Comparison of ENCODE assay signal across 1 cellular context in the genomic region with DNA sequence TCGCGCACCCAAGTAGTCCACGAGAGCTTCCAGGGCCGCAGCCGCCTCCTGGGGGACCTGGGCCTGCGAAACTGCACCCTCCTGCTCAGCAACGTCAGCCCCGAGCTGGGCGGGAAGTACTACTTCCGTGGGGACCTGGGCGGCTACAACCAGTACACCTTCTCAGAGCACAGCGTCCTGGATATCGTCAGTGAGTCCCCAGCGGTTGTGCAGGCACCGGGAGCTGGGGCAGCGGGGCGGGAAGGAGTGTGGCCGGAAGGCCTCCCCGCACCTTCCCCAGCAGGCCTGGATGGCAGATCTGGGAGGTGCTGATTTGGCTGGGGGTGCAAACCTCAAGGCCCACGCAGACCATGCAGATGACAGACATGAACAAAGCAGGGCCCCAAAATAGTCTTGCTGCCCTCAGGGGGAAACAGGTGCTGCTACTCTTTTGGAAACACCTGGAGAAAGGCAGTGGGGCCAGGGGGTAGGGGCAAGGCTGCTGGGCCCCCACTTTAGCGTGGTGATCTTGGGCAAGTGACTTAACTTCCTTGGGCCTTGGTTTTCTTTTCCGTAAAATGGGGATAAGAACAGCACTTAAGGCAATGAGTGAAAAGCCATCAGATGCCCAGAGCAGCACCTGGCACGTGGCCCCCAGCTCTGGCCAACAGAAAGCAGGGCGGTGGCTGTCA.
A peak's percentile ranks its signal among the peaks of the same experiment; 100 is the strongest.
TF ChIP-seq lines count a peak whose summit lies in the region.

No MANE protein-coding gene starts in this region.

TF ChIP-seq in GM12878, 131 proteins besides CTCF, POLR2A, EP300 and RAD21 (continued from another document and continues in another):
- TF ChIP-seq, protein P1, sequence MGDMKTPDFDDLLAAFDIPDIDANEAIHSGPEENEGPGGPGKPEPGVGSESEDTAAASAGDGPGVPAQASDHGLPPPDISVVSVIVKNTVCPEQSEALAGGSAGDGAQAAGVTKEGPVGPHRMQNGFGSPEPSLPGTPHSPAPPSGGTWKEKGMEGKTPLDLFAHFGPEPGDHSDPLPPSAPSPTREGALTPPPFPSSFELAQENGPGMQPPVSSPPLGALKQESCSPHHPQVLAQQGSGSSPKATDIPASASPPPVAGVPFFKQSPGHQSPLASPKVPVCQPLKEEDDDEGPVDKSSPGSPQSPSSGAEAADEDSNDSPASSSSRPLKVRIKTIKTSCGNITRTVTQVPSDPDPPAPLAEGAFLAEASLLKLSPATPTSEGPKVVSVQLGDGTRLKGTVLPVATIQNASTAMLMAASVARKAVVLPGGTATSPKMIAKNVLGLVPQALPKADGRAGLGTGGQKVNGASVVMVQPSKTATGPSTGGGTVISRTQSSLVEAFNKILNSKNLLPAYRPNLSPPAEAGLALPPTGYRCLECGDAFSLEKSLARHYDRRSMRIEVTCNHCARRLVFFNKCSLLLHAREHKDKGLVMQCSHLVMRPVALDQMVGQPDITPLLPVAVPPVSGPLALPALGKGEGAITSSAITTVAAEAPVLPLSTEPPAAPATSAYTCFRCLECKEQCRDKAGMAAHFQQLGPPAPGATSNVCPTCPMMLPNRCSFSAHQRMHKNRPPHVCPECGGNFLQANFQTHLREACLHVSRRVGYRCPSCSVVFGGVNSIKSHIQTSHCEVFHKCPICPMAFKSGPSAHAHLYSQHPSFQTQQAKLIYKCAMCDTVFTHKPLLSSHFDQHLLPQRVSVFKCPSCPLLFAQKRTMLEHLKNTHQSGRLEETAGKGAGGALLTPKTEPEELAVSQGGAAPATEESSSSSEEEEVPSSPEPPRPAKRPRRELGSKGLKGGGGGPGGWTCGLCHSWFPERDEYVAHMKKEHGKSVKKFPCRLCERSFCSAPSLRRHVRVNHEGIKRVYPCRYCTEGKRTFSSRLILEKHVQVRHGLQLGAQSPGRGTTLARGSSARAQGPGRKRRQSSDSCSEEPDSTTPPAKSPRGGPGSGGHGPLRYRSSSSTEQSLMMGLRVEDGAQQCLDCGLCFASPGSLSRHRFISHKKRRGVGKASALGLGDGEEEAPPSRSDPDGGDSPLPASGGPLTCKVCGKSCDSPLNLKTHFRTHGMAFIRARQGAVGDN (IDR thresholded peaks at IDR 0.05): 0 out of 2 replicates have a peak, but pooled peaks have one; percentile 44
- TF ChIP-seq, protein P2, sequence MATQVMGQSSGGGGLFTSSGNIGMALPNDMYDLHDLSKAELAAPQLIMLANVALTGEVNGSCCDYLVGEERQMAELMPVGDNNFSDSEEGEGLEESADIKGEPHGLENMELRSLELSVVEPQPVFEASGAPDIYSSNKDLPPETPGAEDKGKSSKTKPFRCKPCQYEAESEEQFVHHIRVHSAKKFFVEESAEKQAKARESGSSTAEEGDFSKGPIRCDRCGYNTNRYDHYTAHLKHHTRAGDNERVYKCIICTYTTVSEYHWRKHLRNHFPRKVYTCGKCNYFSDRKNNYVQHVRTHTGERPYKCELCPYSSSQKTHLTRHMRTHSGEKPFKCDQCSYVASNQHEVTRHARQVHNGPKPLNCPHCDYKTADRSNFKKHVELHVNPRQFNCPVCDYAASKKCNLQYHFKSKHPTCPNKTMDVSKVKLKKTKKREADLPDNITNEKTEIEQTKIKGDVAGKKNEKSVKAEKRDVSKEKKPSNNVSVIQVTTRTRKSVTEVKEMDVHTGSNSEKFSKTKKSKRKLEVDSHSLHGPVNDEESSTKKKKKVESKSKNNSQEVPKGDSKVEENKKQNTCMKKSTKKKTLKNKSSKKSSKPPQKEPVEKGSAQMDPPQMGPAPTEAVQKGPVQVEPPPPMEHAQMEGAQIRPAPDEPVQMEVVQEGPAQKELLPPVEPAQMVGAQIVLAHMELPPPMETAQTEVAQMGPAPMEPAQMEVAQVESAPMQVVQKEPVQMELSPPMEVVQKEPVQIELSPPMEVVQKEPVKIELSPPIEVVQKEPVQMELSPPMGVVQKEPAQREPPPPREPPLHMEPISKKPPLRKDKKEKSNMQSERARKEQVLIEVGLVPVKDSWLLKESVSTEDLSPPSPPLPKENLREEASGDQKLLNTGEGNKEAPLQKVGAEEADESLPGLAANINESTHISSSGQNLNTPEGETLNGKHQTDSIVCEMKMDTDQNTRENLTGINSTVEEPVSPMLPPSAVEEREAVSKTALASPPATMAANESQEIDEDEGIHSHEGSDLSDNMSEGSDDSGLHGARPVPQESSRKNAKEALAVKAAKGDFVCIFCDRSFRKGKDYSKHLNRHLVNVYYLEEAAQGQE (IDR thresholded peaks at IDR 0.05; ENCODE audit: low read depth, low read length): no peak
- TF ChIP-seq NBN (IDR thresholded peaks at IDR 0.05): no peak
- TF ChIP-seq DPF2 (IDR thresholded peaks at IDR 0.05): peak; percentile 57; the same call in 1 of the 2 replicates
- TF ChIP-seq PML (IDR thresholded peaks at IDR 0.05; ENCODE audit: low read length): no peak
- TF ChIP-seq NFIC (IDR thresholded peaks at IDR 0.05; ENCODE audit: low read depth, low read length): peak; percentile 54; the same call in 1 of the 2 replicates
- TF ChIP-seq WRNIP1 (IDR thresholded peaks at IDR 0.05; ENCODE audit: borderline replicate concordance, low read depth, low read length): no peak
- TF ChIP-seq IRF5 (IDR thresholded peaks at IDR 0.05; ENCODE audit: borderline replicate concordance): no peak
- TF ChIP-seq, protein P3, sequence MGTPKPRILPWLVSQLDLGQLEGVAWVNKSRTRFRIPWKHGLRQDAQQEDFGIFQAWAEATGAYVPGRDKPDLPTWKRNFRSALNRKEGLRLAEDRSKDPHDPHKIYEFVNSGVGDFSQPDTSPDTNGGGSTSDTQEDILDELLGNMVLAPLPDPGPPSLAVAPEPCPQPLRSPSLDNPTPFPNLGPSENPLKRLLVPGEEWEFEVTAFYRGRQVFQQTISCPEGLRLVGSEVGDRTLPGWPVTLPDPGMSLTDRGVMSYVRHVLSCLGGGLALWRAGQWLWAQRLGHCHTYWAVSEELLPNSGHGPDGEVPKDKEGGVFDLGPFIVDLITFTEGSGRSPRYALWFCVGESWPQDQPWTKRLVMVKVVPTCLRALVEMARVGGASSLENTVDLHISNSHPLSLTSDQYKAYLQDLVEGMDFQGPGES (IDR thresholded peaks at IDR 0.05): no peak
- TF ChIP-seq BMI1 (IDR thresholded peaks at IDR 0.05; ENCODE audit: borderline replicate concordance): no peak
- peak; percentile 89 for TF ChIP-seq MEF2B (IDR thresholded peaks at IDR 0.05; ENCODE audit: partially characterized antibody, poor library complexity, severe bottlenecking)
- TF ChIP-seq, protein P4, sequence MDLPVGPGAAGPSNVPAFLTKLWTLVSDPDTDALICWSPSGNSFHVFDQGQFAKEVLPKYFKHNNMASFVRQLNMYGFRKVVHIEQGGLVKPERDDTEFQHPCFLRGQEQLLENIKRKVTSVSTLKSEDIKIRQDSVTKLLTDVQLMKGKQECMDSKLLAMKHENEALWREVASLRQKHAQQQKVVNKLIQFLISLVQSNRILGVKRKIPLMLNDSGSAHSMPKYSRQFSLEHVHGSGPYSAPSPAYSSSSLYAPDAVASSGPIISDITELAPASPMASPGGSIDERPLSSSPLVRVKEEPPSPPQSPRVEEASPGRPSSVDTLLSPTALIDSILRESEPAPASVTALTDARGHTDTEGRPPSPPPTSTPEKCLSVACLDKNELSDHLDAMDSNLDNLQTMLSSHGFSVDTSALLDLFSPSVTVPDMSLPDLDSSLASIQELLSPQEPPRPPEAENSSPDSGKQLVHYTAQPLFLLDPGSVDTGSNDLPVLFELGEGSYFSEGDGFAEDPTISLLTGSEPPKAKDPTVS (IDR thresholded peaks at IDR 0.05; ENCODE audit: low read depth, low read length): no peak
- peak; percentile 28; the same call in 1 of the 2 replicates for TF ChIP-seq CREB1 (IDR thresholded peaks at IDR 0.05; ENCODE audit: low read depth)
- TF ChIP-seq, protein P5, sequence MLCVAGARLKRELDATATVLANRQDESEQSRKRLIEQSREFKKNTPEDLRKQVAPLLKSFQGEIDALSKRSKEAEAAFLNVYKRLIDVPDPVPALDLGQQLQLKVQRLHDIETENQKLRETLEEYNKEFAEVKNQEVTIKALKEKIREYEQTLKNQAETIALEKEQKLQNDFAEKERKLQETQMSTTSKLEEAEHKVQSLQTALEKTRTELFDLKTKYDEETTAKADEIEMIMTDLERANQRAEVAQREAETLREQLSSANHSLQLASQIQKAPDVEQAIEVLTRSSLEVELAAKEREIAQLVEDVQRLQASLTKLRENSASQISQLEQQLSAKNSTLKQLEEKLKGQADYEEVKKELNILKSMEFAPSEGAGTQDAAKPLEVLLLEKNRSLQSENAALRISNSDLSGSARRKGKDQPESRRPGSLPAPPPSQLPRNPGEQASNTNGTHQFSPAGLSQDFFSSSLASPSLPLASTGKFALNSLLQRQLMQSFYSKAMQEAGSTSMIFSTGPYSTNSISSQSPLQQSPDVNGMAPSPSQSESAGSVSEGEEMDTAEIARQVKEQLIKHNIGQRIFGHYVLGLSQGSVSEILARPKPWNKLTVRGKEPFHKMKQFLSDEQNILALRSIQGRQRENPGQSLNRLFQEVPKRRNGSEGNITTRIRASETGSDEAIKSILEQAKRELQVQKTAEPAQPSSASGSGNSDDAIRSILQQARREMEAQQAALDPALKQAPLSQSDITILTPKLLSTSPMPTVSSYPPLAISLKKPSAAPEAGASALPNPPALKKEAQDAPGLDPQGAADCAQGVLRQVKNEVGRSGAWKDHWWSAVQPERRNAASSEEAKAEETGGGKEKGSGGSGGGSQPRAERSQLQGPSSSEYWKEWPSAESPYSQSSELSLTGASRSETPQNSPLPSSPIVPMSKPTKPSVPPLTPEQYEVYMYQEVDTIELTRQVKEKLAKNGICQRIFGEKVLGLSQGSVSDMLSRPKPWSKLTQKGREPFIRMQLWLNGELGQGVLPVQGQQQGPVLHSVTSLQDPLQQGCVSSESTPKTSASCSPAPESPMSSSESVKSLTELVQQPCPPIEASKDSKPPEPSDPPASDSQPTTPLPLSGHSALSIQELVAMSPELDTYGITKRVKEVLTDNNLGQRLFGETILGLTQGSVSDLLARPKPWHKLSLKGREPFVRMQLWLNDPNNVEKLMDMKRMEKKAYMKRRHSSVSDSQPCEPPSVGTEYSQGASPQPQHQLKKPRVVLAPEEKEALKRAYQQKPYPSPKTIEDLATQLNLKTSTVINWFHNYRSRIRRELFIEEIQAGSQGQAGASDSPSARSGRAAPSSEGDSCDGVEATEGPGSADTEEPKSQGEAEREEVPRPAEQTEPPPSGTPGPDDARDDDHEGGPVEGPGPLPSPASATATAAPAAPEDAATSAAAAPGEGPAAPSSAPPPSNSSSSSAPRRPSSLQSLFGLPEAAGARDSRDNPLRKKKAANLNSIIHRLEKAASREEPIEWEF (IDR thresholded peaks at IDR 0.05; ENCODE audit: insufficient replicate concordance, low read depth, low read length): no peak
- peak; percentile 40; the same call in 1 of the 2 replicates for TF ChIP-seq ZNF217 (IDR thresholded peaks at IDR 0.05)
- no peak for TF ChIP-seq TBL1XR1 (IDR thresholded peaks at IDR 0.05; ENCODE audit: low read depth, low read length)
- no peak for TF ChIP-seq SMAD5 (IDR thresholded peaks at IDR 0.05; ENCODE audit: low read depth)
- TF ChIP-seq ZNF24 (IDR thresholded peaks at IDR 0.05): no peak
- TF ChIP-seq HDAC2 (IDR thresholded peaks at IDR 0.05): no peak
- no peak for TF ChIP-seq ZSCAN29 (IDR thresholded peaks at IDR 0.05)
- TF ChIP-seq, protein P6, sequence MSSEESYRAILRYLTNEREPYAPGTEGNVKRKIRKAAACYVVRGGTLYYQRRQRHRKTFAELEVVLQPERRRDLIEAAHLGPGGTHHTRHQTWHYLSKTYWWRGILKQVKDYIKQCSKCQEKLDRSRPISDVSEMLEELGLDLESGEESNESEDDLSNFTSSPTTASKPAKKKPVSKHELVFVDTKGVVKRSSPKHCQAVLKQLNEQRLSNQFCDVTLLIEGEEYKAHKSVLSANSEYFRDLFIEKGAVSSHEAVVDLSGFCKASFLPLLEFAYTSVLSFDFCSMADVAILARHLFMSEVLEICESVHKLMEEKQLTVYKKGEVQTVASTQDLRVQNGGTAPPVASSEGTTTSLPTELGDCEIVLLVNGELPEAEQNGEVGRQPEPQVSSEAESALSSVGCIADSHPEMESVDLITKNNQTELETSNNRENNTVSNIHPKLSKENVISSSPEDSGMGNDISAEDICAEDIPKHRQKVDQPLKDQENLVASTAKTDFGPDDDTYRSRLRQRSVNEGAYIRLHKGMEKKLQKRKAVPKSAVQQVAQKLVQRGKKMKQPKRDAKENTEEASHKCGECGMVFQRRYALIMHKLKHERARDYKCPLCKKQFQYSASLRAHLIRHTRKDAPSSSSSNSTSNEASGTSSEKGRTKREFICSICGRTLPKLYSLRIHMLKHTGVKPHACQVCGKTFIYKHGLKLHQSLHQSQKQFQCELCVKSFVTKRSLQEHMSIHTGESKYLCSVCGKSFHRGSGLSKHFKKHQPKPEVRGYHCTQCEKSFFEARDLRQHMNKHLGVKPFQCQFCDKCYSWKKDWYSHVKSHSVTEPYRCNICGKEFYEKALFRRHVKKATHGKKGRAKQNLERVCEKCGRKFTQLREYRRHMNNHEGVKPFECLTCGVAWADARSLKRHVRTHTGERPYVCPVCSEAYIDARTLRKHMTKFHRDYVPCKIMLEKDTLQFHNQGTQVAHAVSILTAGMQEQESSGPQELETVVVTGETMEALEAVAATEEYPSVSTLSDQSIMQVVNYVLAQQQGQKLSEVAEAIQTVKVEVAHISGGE (CRISPR knock-in tag; IDR thresholded peaks at IDR 0.05): no peak
- TF ChIP-seq, protein P7, sequence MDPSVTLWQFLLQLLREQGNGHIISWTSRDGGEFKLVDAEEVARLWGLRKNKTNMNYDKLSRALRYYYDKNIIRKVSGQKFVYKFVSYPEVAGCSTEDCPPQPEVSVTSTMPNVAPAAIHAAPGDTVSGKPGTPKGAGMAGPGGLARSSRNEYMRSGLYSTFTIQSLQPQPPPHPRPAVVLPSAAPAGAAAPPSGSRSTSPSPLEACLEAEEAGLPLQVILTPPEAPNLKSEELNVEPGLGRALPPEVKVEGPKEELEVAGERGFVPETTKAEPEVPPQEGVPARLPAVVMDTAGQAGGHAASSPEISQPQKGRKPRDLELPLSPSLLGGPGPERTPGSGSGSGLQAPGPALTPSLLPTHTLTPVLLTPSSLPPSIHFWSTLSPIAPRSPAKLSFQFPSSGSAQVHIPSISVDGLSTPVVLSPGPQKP (IDR thresholded peaks at IDR 0.05; ENCODE audit: low read depth, low read length): no peak
- peak; percentile 48; the same call in 1 of the 2 replicates for TF ChIP-seq MTA3 (IDR thresholded peaks at IDR 0.05; ENCODE audit: borderline replicate concordance, low read length)
- peak; percentile 84; the same call in 1 of the 2 replicates for TF ChIP-seq TCF12 (IDR thresholded peaks at IDR 0.05; ENCODE audit: low read depth, low read length)
- no peak for TF ChIP-seq EZH2 (IDR thresholded peaks at IDR 0.05; ENCODE audit: borderline replicate concordance, control insufficient read depth, low read depth, low read length)
- TF ChIP-seq SP1 (IDR thresholded peaks at IDR 0.05; ENCODE audit: low read depth, low read length): no peak
- no peak for TF ChIP-seq RCOR1 (conservative IDR thresholded peaks at IDR 0.05; ENCODE audit: low read depth, low read length)
- TF ChIP-seq POU2F2 (IDR thresholded peaks at IDR 0.05; ENCODE audit: borderline replicate concordance, low read depth, low read length): no peak
- TF ChIP-seq ASH2L (IDR thresholded peaks at IDR 0.05; ENCODE audit: borderline replicate concordance, low read depth): no peak
